1 cellular context compared by ENCODE assay signal in genomic region chr2:189633392-189633811, GRCh38.
TF ChIP-seq lines count a peak whose summit lies in the region.

No MANE protein-coding gene starts in this region.

TF ChIP-seq in GM12878, 131 proteins besides CTCF, POLR2A, EP300 and RAD21 (continued from another document):
- TF ChIP-seq ZBTB11 (CRISPR knock-in tag; IDR thresholded peaks at IDR 0.05) = no peak
- no peak for TF ChIP-seq NR2C2 (IDR thresholded peaks at IDR 0.05; ENCODE audit: borderline replicate concordance, control insufficient read depth, insufficient read length, low read depth)
- no peak for TF ChIP-seq TCF7 (IDR thresholded peaks at IDR 0.05; ENCODE audit: borderline replicate concordance)
- no peak for TF ChIP-seq RBBP5 (conservative IDR thresholded peaks at IDR 0.05)
- TF ChIP-seq KAT2A (conservative IDR thresholded peaks at IDR 0.05; ENCODE audit: control insufficient read depth, low read depth, low read length) = no peak
- TF ChIP-seq ZNF207 (IDR thresholded peaks at IDR 0.05; ENCODE audit: borderline replicate concordance) = no peak
- TF ChIP-seq KLF5 (IDR thresholded peaks at IDR 0.05; ENCODE audit: partially characterized antibody) = no peak
- no peak for TF ChIP-seq CBFB (IDR thresholded peaks at IDR 0.05; ENCODE audit: low read depth)
